ENCODE assay signal across 12 cellular contexts in the genomic region with DNA sequence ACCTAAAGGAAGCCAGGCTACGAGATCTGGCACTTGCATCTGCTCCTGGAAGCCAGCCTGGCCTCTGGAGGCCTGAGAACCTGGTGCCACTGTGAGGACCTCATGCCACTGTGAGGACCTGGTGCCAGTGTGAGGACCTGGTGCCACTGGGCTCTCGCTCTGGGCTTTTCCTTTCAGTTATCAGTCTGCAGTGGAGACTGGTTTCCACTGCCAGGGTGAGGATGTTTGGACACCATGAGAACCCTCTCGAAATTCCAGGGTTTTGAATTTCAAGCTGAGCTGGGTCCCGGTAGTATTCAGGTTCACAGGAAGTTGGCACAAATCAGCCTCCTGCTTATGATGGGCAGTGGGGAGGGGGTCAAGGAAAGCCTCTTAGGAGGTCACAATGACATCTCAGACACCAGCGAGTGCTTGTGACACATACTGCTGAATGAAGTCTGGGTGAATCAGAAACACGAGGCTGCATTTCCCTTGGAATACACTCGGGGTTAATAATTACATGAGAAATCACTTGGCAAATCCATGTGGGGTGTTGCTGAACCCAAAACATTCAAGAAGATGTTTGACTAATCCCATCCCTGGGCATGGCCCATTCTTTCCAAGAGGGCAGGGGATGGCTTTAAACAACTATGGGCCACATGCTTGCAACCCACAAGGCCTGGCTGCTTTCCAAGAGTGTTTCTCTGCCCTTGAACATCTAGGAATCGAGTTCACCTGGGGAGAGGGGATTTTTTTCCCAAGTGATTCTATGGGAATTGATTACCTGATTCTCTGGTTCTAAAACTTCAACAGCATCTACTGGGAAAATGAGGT.
DNase-seq lines count a peak whose midpoint lies in the region; ATAC-seq, FAIRE-seq and TF ChIP-seq lines count a peak whose summit lies in the region.
"Had no signal": no experiment of that assay in that cellular context is flagged by ENCODE, and none has a peak within 500 bp of the region (broad histone marks: within the 10 kb centered on the region; RNA-seq: fewer than 3 reads in every experiment).

No MANE protein-coding gene starts in this region.

- FAIRE-seq in RCC 7860 (lab: Jason Lieb, UNC), result peak; percentile 94

- no peak overlapping the region for H3K4me3 Mint-ChIP-seq in activated T-cell treated with anti-CD3 and anti-CD28 coated beads, Interleukin-2, amount 50 U/mL, for 4 hours

- H3K4me1 ChIP-seq in tibial artery, result peaks cover 5 to 38% (median 34%) of the 10 kb centered on the region in 4 donors

- peaks cover 16% of the 10 kb centered on the region for H3K4me1 Mint-ChIP-seq in activated T-cell treated with anti-CD3 and anti-CD28 coated beads, Interleukin-2, amount 50 U/mL, for 4 hours (ENCODE audit: low read depth)

- H3K9me3 ChIP-seq in tibial artery, result no peaks in the 10 kb centered on the region
- H3K9me3 ChIP-seq: BE2C, uterus had no signal

- DNase-seq in activated effector memory CD4-positive, alpha-beta T cell treated with anti-CD3 and anti-CD28 coated beads, Interleukin-2, amount 50 U/mL, for 16 hours, result peak; percentile 24
- no peak for DNase-seq in activated effector memory CD4-positive, alpha-beta T cell treated with Interleukin-2 at 50 U/mL for 16 hours
- peak; percentile 91 for DNase-seq in RCC 7860 (ENCODE audit: low spot score)
- peak; percentile 7 for DNase-seq in iPS-NIHi7 (ENCODE audit: extremely low spot score)
- DNase-seq in tibial artery, result no peak
- no peak for DNase-seq in activated T-cell treated with anti-CD3 and anti-CD28 coated beads, Interleukin-2, amount 50 U/mL, for 4 hours
- DNase-seq in stimulated activated CD4-positive, alpha-beta T cell treated with anti-CD3 and anti-CD28 coated beads, Interleukin-12 subunit alpha, Interleukin-12 subunit beta, amount 100 ng/mL, for 4 hours, result no peak
- DNase-seq: activated gamma-delta T cell; BE2C; stimulated activated CD8-positive, alpha-beta memory T cell treated with anti-CD3 and anti-CD28 coated beads, Interleukin-4, amount 100 ng/mL, for 48 hours; uterus had no signal

- intact Hi-C loops in tibial artery (cut with DNase I; ENCODE audit: low total_unique reads), result no loop called here

- H3K36me3 ChIP-seq in tibial artery, result no peaks in the 10 kb centered on the region
- H3K36me3 ChIP-seq: BE2C, uterus had no signal

- no peaks in the 10 kb centered on the region for H3K27me3 ChIP-seq in tibial artery
- H3K27me3 ChIP-seq: BE2C, uterus had no signal

- no peak for TF ChIP-seq CTCF in tibial artery (IDR thresholded peaks at IDR 0.05)

- no peak for ATAC-seq in HG02588 (IDR thresholded peaks at IDR 0.05; ENCODE audit: unreplicated experiment)
- no peak for ATAC-seq in activated T-cell treated with anti-CD3 and anti-CD28 coated beads, Interleukin-2, amount 50 U/mL, for 4 hours

- peak overlapping the region; percentile 36 to 81 for H3K27ac ChIP-seq in tibial artery
- H3K27ac ChIP-seq: uterus had no signal

- H3K27me3 Mint-ChIP-seq in activated T-cell treated with anti-CD3 and anti-CD28 coated beads, Interleukin-2, amount 50 U/mL, for 4 hours (ENCODE audit: low read depth), result peaks cover 37% of the 10 kb centered on the region

- no peaks in the 10 kb centered on the region for H3K36me3 Mint-ChIP-seq in activated T-cell treated with anti-CD3 and anti-CD28 coated beads, Interleukin-2, amount 50 U/mL, for 4 hours (ENCODE audit: insufficient read depth)

- no peak overlapping the region for H3K4me3 ChIP-seq in tibial artery
- H3K4me3 ChIP-seq: uterus had no signal

- H3K9me3 Mint-ChIP-seq in activated T-cell treated with anti-CD3 and anti-CD28 coated beads, Interleukin-2, amount 50 U/mL, for 4 hours, result no peaks in the 10 kb centered on the region

Comparison
In these comparisons a context has a peak if more than half of its experiments do, and no peak if none do; other contexts are left out.
1. DNase-seq: peak in activated effector memory CD4-positive, alpha-beta T cell treated with anti-CD3 and anti-CD28 coated beads, Interleukin-2, amount 50 U/mL, for 16 hours (single experiment), RCC 7860 (single experiment) and iPS-NIHi7 (single experiment); none in activated effector memory CD4-positive, alpha-beta T cell treated with Interleukin-2 at 50 U/mL for 16 hours (single experiment), tibial artery (0 of 2), activated T-cell treated with anti-CD3 and anti-CD28 coated beads, Interleukin-2, amount 50 U/mL, for 4 hours (single experiment) and stimulated activated CD4-positive, alpha-beta T cell treated with anti-CD3 and anti-CD28 coated beads, Interleukin-12 subunit alpha, Interleukin-12 subunit beta, amount 100 ng/mL, for 4 hours (single experiment).